In genomic region chr3:52022323-52023100, GRCh38 we compare ENCODE assay signal across 11 cellular contexts. TPM values are rescaled to one million over a fixed set of nuclear protein-coding genes. Genes with fewer than 3 reads are reported as not detected.
A peak's percentile ranks its signal among the peaks of the same experiment; 100 is the strongest.
DNase-seq lines count a peak whose midpoint lies in the region; ATAC-seq lines count a peak whose summit lies in the region.
"Had no signal": no experiment of that assay in that cellular context is flagged by ENCODE, and none has a peak within 500 bp of the region (broad histone marks: within the 10 kb centered on the region; RNA-seq: fewer than 3 reads in every experiment).

No MANE protein-coding gene starts in this region.

- ATAC-seq in HG02884 (IDR thresholded peaks at IDR 0.05; ENCODE audit: unreplicated experiment) (no peak), HG03432 (IDR thresholded peaks at IDR 0.05; ENCODE audit: unreplicated experiment) (no peak), GM19035 (IDR thresholded peaks at IDR 0.05; ENCODE audit: unreplicated experiment) (no peak)

- H3K27ac ChIP-seq in angular gyrus (ENCODE audit: low read depth, low read length), result peak overlapping the region; percentile 69

- DNase-seq in GM03348 (ENCODE audit: low spot score) (peak; percentile 66), myocyte (ENCODE audit: low read depth) (peak; percentile 56)
- DNase-seq: activated T-cell treated with anti-CD3 and anti-CD28 coated beads for 4 hours; DND-41; effector CD8-positive, alpha-beta T cell; NCI-H1048; stimulated activated CD4-positive, alpha-beta T cell treated with anti-CD3 and anti-CD28 coated beads, Interleukin-12 subunit alpha, Interleukin-12 subunit beta, amount 100 ng/mL, for 4 hours had no signal

RNA-seq across cellular contexts. Expression of gene RPL29, which starts 26.8 kb away (rescaled TPM):
- 1,456 and 1,610 TPM in 2 replicates for total RNA-seq in myocyte
- 1,322 TPM for polyA plus RNA-seq in myocyte (2012)

RNA-seq across cellular contexts. Expression of gene DUSP7, which starts 33.9 kb away (rescaled TPM):
- 8.9 and 12.3 TPM in 2 replicates for total RNA-seq in myocyte
- polyA plus RNA-seq in myocyte (2012), result 10.9 TPM

RNA-seq across cellular contexts. Expression of gene ACY1, which starts 39.2 kb away (rescaled TPM):
- 44.5 and 52.9 TPM in 2 replicates for total RNA-seq in myocyte
- polyA plus RNA-seq in myocyte (2012), result 54.4 TPM

RNA-seq across cellular contexts. Expression of gene ABHD14A, which starts 47.6 kb away (rescaled TPM):
- total RNA-seq in myocyte, result 20.6 and 38.8 TPM in 2 replicates
- 18.7 TPM for polyA plus RNA-seq in myocyte (2012)

RNA-seq across cellular contexts. Expression of gene ABHD14B, which starts 48.7 kb away (rescaled TPM):
- total RNA-seq in myocyte, result 31.6 and 32.5 TPM in 2 replicates
- 55.8 TPM for polyA plus RNA-seq in myocyte (2012)
